Comparison of ENCODE assay signal across 1 cellular context in the genomic region with DNA sequence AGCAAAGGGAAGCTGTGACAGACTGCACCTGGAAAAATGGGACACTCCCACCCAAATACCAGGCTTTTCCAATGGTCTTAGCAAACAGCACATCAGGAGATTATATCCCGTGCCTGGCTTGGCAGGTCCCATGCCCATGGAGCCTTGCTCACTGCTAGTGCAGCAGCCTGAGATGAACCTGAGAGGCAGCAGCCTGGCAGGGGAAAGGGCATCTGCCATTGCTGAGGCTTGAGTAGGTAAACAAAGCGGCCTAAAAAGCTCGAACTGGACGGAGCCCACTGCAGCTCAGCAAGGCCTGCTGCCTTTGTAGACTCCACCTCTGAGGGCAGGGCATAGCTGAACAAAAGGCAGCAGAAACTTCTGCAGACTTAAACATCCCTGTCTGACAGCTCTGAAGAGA. TPM values are rescaled to one million over a fixed set of nuclear protein-coding genes. Genes with fewer than 3 reads are reported as not detected.
"Had no signal": no experiment of that assay in that cellular context is flagged by ENCODE, and none has a peak within 500 bp of the region (broad histone marks: within the 10 kb centered on the region; RNA-seq: fewer than 3 reads in every experiment).

No MANE protein-coding gene starts in this region.

RNA-seq across cellular contexts. Expression of a gene that starts 18.9 kb away (rescaled TPM):
- total RNA-seq: HT1080 had no signal
